In genomic region chr3:184635774-184636173, GRCh38 we compare ENCODE assay signal across 1 cellular context.
TF ChIP-seq lines count a peak whose summit lies in the region.

No MANE protein-coding gene starts in this region.

TF ChIP-seq in SK-N-SH, 30 proteins besides CTCF, POLR2A, EP300 and RAD21:
- TF ChIP-seq YY1 (IDR thresholded peaks at IDR 0.05; ENCODE audit: low read depth) (no peak), TCF12 (IDR thresholded peaks at IDR 0.05) (no peak), JUND (IDR thresholded peaks at IDR 0.05) (no peak), TAF1 (IDR thresholded peaks at IDR 0.05; ENCODE audit: borderline replicate concordance, low read depth, low read length) (no peak), FOXM1 (IDR thresholded peaks at IDR 0.05; ENCODE audit: low read depth) (no peak), FOXJ3 (CRISPR knock-in tag; IDR thresholded peaks at IDR 0.05) (no peak), SIN3A (IDR thresholded peaks at IDR 0.05; ENCODE audit: borderline replicate concordance, low read depth, low read length) (no peak), GATA2 (CRISPR knock-in tag; IDR thresholded peaks at IDR 0.05) (no peak), MXI1 (IDR thresholded peaks at IDR 0.05; ENCODE audit: low read depth, low read length) (no peak), FOSL2 (IDR thresholded peaks at IDR 0.05; ENCODE audit: borderline replicate concordance, low read depth) (no peak), MEF2A (IDR thresholded peaks at IDR 0.05; ENCODE audit: borderline replicate concordance, low read depth) (no peak), MAX (IDR thresholded peaks at IDR 0.05; ENCODE audit: low read depth) (no peak)
- TF ChIP-seq, protein P1, sequence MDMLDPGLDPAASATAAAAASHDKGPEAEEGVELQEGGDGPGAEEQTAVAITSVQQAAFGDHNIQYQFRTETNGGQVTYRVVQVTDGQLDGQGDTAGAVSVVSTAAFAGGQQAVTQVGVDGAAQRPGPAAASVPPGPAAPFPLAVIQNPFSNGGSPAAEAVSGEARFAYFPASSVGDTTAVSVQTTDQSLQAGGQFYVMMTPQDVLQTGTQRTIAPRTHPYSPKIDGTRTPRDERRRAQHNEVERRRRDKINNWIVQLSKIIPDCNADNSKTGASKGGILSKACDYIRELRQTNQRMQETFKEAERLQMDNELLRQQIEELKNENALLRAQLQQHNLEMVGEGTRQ (IDR thresholded peaks at IDR 0.05; ENCODE audit: borderline replicate concordance, low read depth, low read length) = no peak
